12 cellular contexts compared by ENCODE assay signal in the genomic region with DNA sequence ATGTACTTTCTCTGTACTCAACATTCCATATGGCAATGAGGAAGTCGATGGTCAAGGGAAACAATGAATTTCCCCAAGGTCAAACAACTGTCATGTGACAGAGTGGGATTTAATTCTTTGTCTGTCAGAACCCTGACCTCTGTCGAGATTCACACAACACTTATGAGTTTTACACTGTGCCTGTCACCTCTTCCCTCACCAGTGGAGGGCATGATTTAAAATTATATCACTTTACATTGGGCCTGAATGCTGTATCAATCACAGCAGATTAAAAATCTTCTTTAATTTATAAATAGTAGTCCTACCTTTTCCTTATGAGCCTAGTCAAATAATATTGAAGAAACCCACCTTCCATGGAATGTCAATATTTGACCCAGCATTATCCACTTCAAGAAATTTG.
"Had no signal": no experiment of that assay in that cellular context is flagged by ENCODE, and none has a peak within 500 bp of the region (broad histone marks: within the 10 kb centered on the region; RNA-seq: fewer than 3 reads in every experiment).

No MANE protein-coding gene starts in this region.

- H3K4me3 Mint-ChIP-seq: activated B cell treated with CpG ODN at 0.5 μM for 24 hours; activated CD4-positive, alpha-beta T cell treated with anti-CD3 and anti-CD28 coated beads, Interleukin-2, amount 10 ng/mL, durations not matched to agents 24 days and 14 days; activated naive CD4-positive, alpha-beta T cell treated with anti-CD3 and anti-CD28 coated beads for 36 hours; activated T-helper 17 cell treated with anti-CD3 and anti-CD28 coated beads, Interleukin-2, amount 50 U/mL, for 72 hours; naive thymus-derived CD8-positive, alpha-beta T cell; stimulated activated memory B cell treated with anti-CD40 and anti-IgM and Interleukin-4, amounts not matched to agents 10 μg/mL and 1 μg/mL and 100 μg/mL, for 72 hours had no signal

- H3K27me3 ChIP-seq: foreskin keratinocyte, right lobe of liver, tibial artery, vagina had no signal

- H3K27me3 Mint-ChIP-seq: activated B cell treated with CpG ODN at 0.5 μM for 24 hours; activated CD4-positive, alpha-beta T cell treated with anti-CD3 and anti-CD28 coated beads, Interleukin-2, amount 10 ng/mL, durations not matched to agents 24 days and 14 days; activated T-helper 17 cell treated with anti-CD3 and anti-CD28 coated beads, Interleukin-2, amount 50 U/mL, for 72 hours; naive thymus-derived CD8-positive, alpha-beta T cell; stimulated activated memory B cell treated with anti-CD40 and anti-IgM and Interleukin-4, amounts not matched to agents 10 μg/mL and 1 μg/mL and 100 μg/mL, for 72 hours had no signal

- H3K9me3 ChIP-seq: psoas muscle, right lobe of liver, tibial artery, vagina had no signal

- DNase-seq: activated B cell treated with CpG ODN at 0.5 μM for 24 hours; activated CD4-positive, alpha-beta T cell treated with anti-CD3 and anti-CD28 coated beads, Interleukin-2, amount 10 ng/mL, durations not matched to agents 24 days and 14 days; activated CD8-positive, alpha-beta memory T cell treated with anti-CD3 and anti-CD28 coated beads for 24 hours; activated naive CD4-positive, alpha-beta T cell treated with anti-CD3 and anti-CD28 coated beads for 36 hours; foreskin keratinocyte; naive thymus-derived CD8-positive, alpha-beta T cell; psoas muscle; right lobe of liver; tibial artery had no signal

- H3K36me3 ChIP-seq: right lobe of liver, tibial artery, vagina had no signal

- H3K9me3 Mint-ChIP-seq: activated B cell treated with CpG ODN at 0.5 μM for 24 hours; activated naive CD4-positive, alpha-beta T cell treated with anti-CD3 and anti-CD28 coated beads for 36 hours; stimulated activated memory B cell treated with anti-CD40 and anti-IgM and Interleukin-4, amounts not matched to agents 10 μg/mL and 1 μg/mL and 100 μg/mL, for 72 hours had no signal

- ATAC-seq: activated T-helper 17 cell treated with anti-CD3 and anti-CD28 coated beads, Interleukin-2, amount 50 U/mL, for 72 hours; foreskin keratinocyte; naive thymus-derived CD8-positive, alpha-beta T cell; psoas muscle; right lobe of liver; stimulated activated memory B cell treated with anti-CD40 and anti-IgM and Interleukin-4, amounts not matched to agents 10 μg/mL and 1 μg/mL and 100 μg/mL, for 72 hours had no signal

- H3K4me3 ChIP-seq: psoas muscle, right lobe of liver, tibial artery, vagina had no signal

- H3K27ac Mint-ChIP-seq: activated B cell treated with CpG ODN at 0.5 μM for 24 hours; activated CD4-positive, alpha-beta T cell treated with anti-CD3 and anti-CD28 coated beads, Interleukin-2, amount 10 ng/mL, durations not matched to agents 24 days and 14 days; activated naive CD4-positive, alpha-beta T cell treated with anti-CD3 and anti-CD28 coated beads for 36 hours; activated T-helper 17 cell treated with anti-CD3 and anti-CD28 coated beads, Interleukin-2, amount 50 U/mL, for 72 hours; naive thymus-derived CD8-positive, alpha-beta T cell; stimulated activated memory B cell treated with anti-CD40 and anti-IgM and Interleukin-4, amounts not matched to agents 10 μg/mL and 1 μg/mL and 100 μg/mL, for 72 hours had no signal

- H3K4me1 Mint-ChIP-seq: activated B cell treated with CpG ODN at 0.5 μM for 24 hours; activated CD4-positive, alpha-beta T cell treated with anti-CD3 and anti-CD28 coated beads, Interleukin-2, amount 10 ng/mL, durations not matched to agents 24 days and 14 days; activated T-helper 17 cell treated with anti-CD3 and anti-CD28 coated beads, Interleukin-2, amount 50 U/mL, for 72 hours; naive thymus-derived CD8-positive, alpha-beta T cell; stimulated activated memory B cell treated with anti-CD40 and anti-IgM and Interleukin-4, amounts not matched to agents 10 μg/mL and 1 μg/mL and 100 μg/mL, for 72 hours had no signal

- H3K27ac ChIP-seq: foreskin keratinocyte, psoas muscle, right lobe of liver, tibial artery, vagina had no signal

- H3K4me1 ChIP-seq: foreskin keratinocyte, psoas muscle, right lobe of liver, tibial artery, vagina had no signal

- H3K36me3 Mint-ChIP-seq: naive thymus-derived CD8-positive, alpha-beta T cell; stimulated activated memory B cell treated with anti-CD40 and anti-IgM and Interleukin-4, amounts not matched to agents 10 μg/mL and 1 μg/mL and 100 μg/mL, for 72 hours had no signal
